Comparison of ENCODE assay signal across 8 cellular contexts in genomic region chr22:38305481-38306448, GRCh38. TPM values are rescaled to one million over a fixed set of nuclear protein-coding genes. Genes with fewer than 3 reads are reported as not detected.
A peak's percentile ranks its signal among the peaks of the same experiment; 100 is the strongest.
DNase-seq lines count a peak whose midpoint lies in the region; ATAC-seq and TF ChIP-seq lines count a peak whose summit lies in the region.

No MANE protein-coding gene starts in this region.

- peaks cover 18% of the 10 kb centered on the region for H3K4me1 Mint-ChIP-seq in activated CD4-positive, alpha-beta T cell treated with anti-CD3 and anti-CD28 coated beads, Interleukin-2, amount 10 ng/mL, durations not matched to agents 24 days and 14 days

- DNase-seq in DMS153 treated with DMSO at 0.1 percent for 48 hours (lab: John Stamatoyannopoulos, UW; ENCODE audit: unreplicated experiment) (peak; percentile 60), epithelial cell of proximal tubule (ENCODE audit: low read depth) (peak; percentile 72), omental fat pad (ENCODE audit: low spot score) (no peak), HK-2 (ENCODE audit: unreplicated experiment) (no peak), NCI-H1436 (lab: John Stamatoyannopoulos, UW) (no peak)
- peak; percentile 64 for DNase-seq in activated CD4-positive, alpha-beta T cell treated with anti-CD3 and anti-CD28 coated beads, Interleukin-2, amount 10 ng/mL, durations not matched to agents 24 days and 14 days

- H3K36me3 Mint-ChIP-seq in activated CD4-positive, alpha-beta T cell treated with anti-CD3 and anti-CD28 coated beads, Interleukin-2, amount 10 ng/mL, durations not matched to agents 24 days and 14 days (ENCODE audit: low read depth): peaks cover 31% of the 10 kb centered on the region

- ATAC-seq in GM19467 (IDR thresholded peaks at IDR 0.05; ENCODE audit: unreplicated experiment) (peak; percentile 68), HG03565 (IDR thresholded peaks at IDR 0.05; ENCODE audit: unreplicated experiment) (peak; percentile 53), omental fat pad (ENCODE audit: low FRiP score) (peak; percentile 56)

- no peaks in the 10 kb centered on the region for H3K27me3 Mint-ChIP-seq in activated CD4-positive, alpha-beta T cell treated with anti-CD3 and anti-CD28 coated beads, Interleukin-2, amount 10 ng/mL, durations not matched to agents 24 days and 14 days

- H3K27ac Mint-ChIP-seq in activated CD4-positive, alpha-beta T cell treated with anti-CD3 and anti-CD28 coated beads, Interleukin-2, amount 10 ng/mL, durations not matched to agents 24 days and 14 days: peak overlapping the region; percentile 73

- intact Hi-C loops in activated CD4-positive, alpha-beta T cell treated with anti-CD3 and anti-CD28 coated beads, Interleukin-2, amount 10 ng/mL, durations not matched to agents 24 days and 14 days (cut with micrococcal nuclease): no loop called here

- peak overlapping the region; percentile 44 for H3K4me3 Mint-ChIP-seq in activated CD4-positive, alpha-beta T cell treated with anti-CD3 and anti-CD28 coated beads, Interleukin-2, amount 10 ng/mL, durations not matched to agents 24 days and 14 days

- peak overlapping the region; percentile 34 for H3K4me3 ChIP-seq in epithelial cell of proximal tubule (ENCODE audit: low read depth, low read length)

- no peaks in the 10 kb centered on the region for H3K9me3 Mint-ChIP-seq in activated CD4-positive, alpha-beta T cell treated with anti-CD3 and anti-CD28 coated beads, Interleukin-2, amount 10 ng/mL, durations not matched to agents 24 days and 14 days

- TF ChIP-seq CTCF in epithelial cell of proximal tubule (conservative IDR thresholded peaks at IDR 0.05; ENCODE audit: low read depth, low read length): no peak
- TF ChIP-seq CTCF in omental fat pad (IDR thresholded peaks at IDR 0.05): no peak

RNA-seq across cellular contexts. Expression of gene CSNK1E, which starts 11.5 kb away (rescaled TPM):
- total RNA-seq in activated CD4-positive, alpha-beta T cell treated with anti-CD3 and anti-CD28 coated beads, Interleukin-2, amount 10 ng/mL, durations not matched to agents 24 days and 14 days: 157 and 159 TPM in 2 replicates
- total RNA-seq in epithelial cell of proximal tubule: 157 and 161 TPM in 2 replicates
- 100 to 1,000 TPM in 3 of 4 donors, 10 to 100 TPM in 1; 84.5 to 164 (median 112) TPM for total RNA-seq in omental fat pad

RNA-seq across cellular contexts. Expression of gene TMEM184B, which starts 33.0 kb away (rescaled TPM):
- 31.9 and 33.1 TPM in 2 replicates for total RNA-seq in activated CD4-positive, alpha-beta T cell treated with anti-CD3 and anti-CD28 coated beads, Interleukin-2, amount 10 ng/mL, durations not matched to agents 24 days and 14 days
- total RNA-seq in epithelial cell of proximal tubule (51.9 and 90.2 TPM in 2 replicates), omental fat pad (10 to 100 TPM; 41.2 to 86.4 (median 48.6) TPM)

Comparison
In these comparisons a context has a peak if more than half of its experiments do, and no peak if none do; other contexts are left out.
1. DNase-seq: peak in DMS153 treated with DMSO at 0.1 percent for 48 hours (single experiment), activated CD4-positive, alpha-beta T cell treated with anti-CD3 and anti-CD28 coated beads, Interleukin-2, amount 10 ng/mL, durations not matched to agents 24 days and 14 days (single experiment) and epithelial cell of proximal tubule (single experiment); none in omental fat pad (single experiment), HK-2 (single experiment) and NCI-H1436 (single experiment).
2. Peak in every context shown above with its lines, with median percentiles within 50 percentile points of each other: ATAC-seq.